Comparison of ENCODE assay signal across 26 cellular contexts in the genomic region with DNA sequence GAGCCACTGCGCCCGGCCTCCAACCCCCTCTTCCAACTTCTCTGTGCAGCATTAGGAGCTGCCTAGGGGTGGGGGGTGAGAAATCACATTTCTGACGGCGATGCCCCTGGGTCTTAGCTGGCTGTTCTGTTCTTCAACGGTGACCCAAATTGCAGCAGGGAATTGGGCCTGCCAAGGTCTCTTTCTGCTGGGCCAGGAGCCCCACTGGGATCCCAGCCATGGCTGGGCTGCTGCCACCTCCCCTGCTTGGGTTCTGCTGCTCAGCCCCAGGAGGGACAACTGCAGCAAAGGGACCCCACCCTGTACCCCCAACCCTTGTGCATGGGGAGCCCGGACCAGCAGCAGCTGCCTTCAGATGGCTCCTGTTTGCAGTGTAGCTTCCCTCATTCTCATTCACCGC.
"Had no signal": no experiment of that assay in that cellular context is flagged by ENCODE, and none has a peak within 500 bp of the region (broad histone marks: within the 10 kb centered on the region; RNA-seq: fewer than 3 reads in every experiment).

No MANE protein-coding gene starts in this region.

- H3K27me3 Mint-ChIP-seq: effector memory CD8-positive, alpha-beta T cell; naive thymus-derived CD4-positive, alpha-beta T cell; stimulated activated naive B cell treated with anti-CD40 and anti-IgM and Interleukin-4, amounts not matched to agents 10 μg/mL and 1 μg/mL and 100 μg/mL, for 72 hours; stimulated activated naive CD8-positive, alpha-beta T cell treated with anti-CD3 and anti-CD28 coated beads, Interleukin-15, amount 100 ng/mL, for 72 hours had no signal

- H3K4me1 ChIP-seq: psoas muscle, right lobe of liver, suprapubic skin, thyroid gland had no signal

- H3K4me2 ChIP-seq: neural progenitor cell had no signal

- H3K9me3 Mint-ChIP-seq: effector memory CD8-positive, alpha-beta T cell; mesothelial cell of epicardium; nephron; neural progenitor cell; stimulated activated naive B cell treated with anti-CD40 and anti-IgM and Interleukin-4, amounts not matched to agents 10 μg/mL and 1 μg/mL and 100 μg/mL, for 72 hours; stimulated activated naive CD8-positive, alpha-beta T cell treated with anti-CD3 and anti-CD28 coated beads, Interleukin-15, amount 100 ng/mL, for 72 hours had no signal

- H3K27me3 ChIP-seq: neural progenitor cell, ovary, right lobe of liver, thyroid gland had no signal

- H3K36me3 Mint-ChIP-seq: mesothelial cell of epicardium; naive thymus-derived CD4-positive, alpha-beta T cell; neural progenitor cell; stimulated activated naive B cell treated with anti-CD40 and anti-IgM and Interleukin-4, amounts not matched to agents 10 μg/mL and 1 μg/mL and 100 μg/mL, for 72 hours had no signal

- H3K36me3 ChIP-seq: esophagus squamous epithelium, neural progenitor cell, ovary, right lobe of liver, suprapubic skin, thyroid gland had no signal

- H3K27ac ChIP-seq: coronary artery, esophagus squamous epithelium, neural progenitor cell, ovary, psoas muscle, right lobe of liver, suprapubic skin, thyroid gland had no signal

- ATAC-seq: left lobe of liver; naive thymus-derived CD4-positive, alpha-beta T cell; psoas muscle; right lobe of liver had no signal

- H3K4me3 ChIP-seq: coronary artery, esophagus squamous epithelium, lung, neural progenitor cell, ovary, psoas muscle, right lobe of liver, suprapubic skin, thyroid gland had no signal

- H3K27ac Mint-ChIP-seq: effector memory CD8-positive, alpha-beta T cell; mesothelial cell of epicardium; stimulated activated naive B cell treated with anti-CD40 and anti-IgM and Interleukin-4, amounts not matched to agents 10 μg/mL and 1 μg/mL and 100 μg/mL, for 72 hours; stimulated activated naive CD8-positive, alpha-beta T cell treated with anti-CD3 and anti-CD28 coated beads, Interleukin-15, amount 100 ng/mL, for 72 hours had no signal

- DNase-seq: dermis blood vessel endothelial cell; effector memory CD8-positive, alpha-beta T cell; erythroblast; esophagus squamous epithelium; foreskin melanocyte; kidney; mesenchymal stem cell; naive thymus-derived CD4-positive, alpha-beta T cell; ovary; posterior cingulate gyrus; psoas muscle; right lobe of liver; small intestine; stimulated activated CD4-positive, alpha-beta T cell treated with anti-CD3 and anti-CD28 coated beads, Interleukin-15, amount 100 ng/mL, for 24 hours; stimulated activated CD4-positive, alpha-beta T cell treated with anti-CD3 and anti-CD28 coated beads, Interleukin-2, amount 100 ng/mL, for 48 hours; stimulated activated naive B cell treated with anti-CD40 and anti-IgM and Interleukin-4, amounts not matched to agents 10 μg/mL and 1 μg/mL and 100 μg/mL, for 72 hours; stimulated activated naive CD8-positive, alpha-beta T cell treated with anti-CD3 and anti-CD28 coated beads, Interleukin-15, amount 100 ng/mL, for 72 hours; thyroid gland; trophoblast cell had no signal

- H3K4me3 Mint-ChIP-seq: effector memory CD8-positive, alpha-beta T cell; mesothelial cell of epicardium; nephron; neural progenitor cell; stimulated activated naive CD8-positive, alpha-beta T cell treated with anti-CD3 and anti-CD28 coated beads, Interleukin-15, amount 100 ng/mL, for 72 hours had no signal
